In the genomic region with DNA sequence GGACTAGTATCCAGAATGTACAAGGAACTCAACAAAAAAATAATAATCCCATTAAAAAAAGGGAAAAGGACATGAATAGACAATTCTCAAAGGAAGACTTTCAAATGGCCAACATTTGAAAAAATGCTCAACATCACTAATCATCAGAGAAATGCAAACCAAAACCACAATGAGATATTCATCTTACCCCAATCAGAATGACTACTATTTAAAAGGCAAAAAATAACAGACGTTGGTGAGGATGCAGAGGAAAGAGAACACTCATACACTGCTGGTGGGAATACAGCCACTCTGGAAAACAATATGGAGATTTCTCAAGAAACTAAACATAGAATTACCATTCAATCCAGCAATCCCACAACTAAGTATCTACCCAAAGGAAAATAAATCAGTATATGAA, we compare ENCODE assay signal across 21 cellular contexts.
"Had no signal": no experiment of that assay in that cellular context is flagged by ENCODE, and none has a peak within 500 bp of the region (broad histone marks: within the 10 kb centered on the region; RNA-seq: fewer than 3 reads in every experiment).

No MANE protein-coding gene starts in this region.

- H3K36me3 Mint-ChIP-seq: stimulated activated effector memory CD8-positive, alpha-beta T cell treated with anti-CD3 and anti-CD28 coated beads, Interleukin-12 subunit alpha, Interleukin-12 subunit beta, amount 100 ng/mL, for 72 hours had no signal

- ATAC-seq: gastroesophageal sphincter; heart left ventricle; left cardiac atrium; left lung; naive thymus-derived CD8-positive, alpha-beta T cell; sciatic nerve; stimulated activated effector memory CD8-positive, alpha-beta T cell treated with anti-CD3 and anti-CD28 coated beads, Interleukin-12 subunit alpha, Interleukin-12 subunit beta, amount 100 ng/mL, for 72 hours had no signal

- H3K27me3 ChIP-seq: dorsolateral prefrontal cortex, gastroesophageal sphincter, heart left ventricle, hepatocyte, left lung, right atrium auricular region, tibial nerve, upper lobe of left lung had no signal

- H3K27ac Mint-ChIP-seq: nephron progenitor cell; stimulated activated effector memory CD8-positive, alpha-beta T cell treated with anti-CD3 and anti-CD28 coated beads, Interleukin-12 subunit alpha, Interleukin-12 subunit beta, amount 100 ng/mL, for 72 hours; stimulated activated naive CD8-positive, alpha-beta T cell treated with anti-CD3 and anti-CD28 coated beads, Interleukin-15, Interleukin-2, amounts not matched to agents 100 ng/mL and 50 ng/mL, for 24 hours had no signal

- H3K27ac ChIP-seq: dorsolateral prefrontal cortex, gastroesophageal sphincter, heart left ventricle, hepatocyte, left lung, prostate gland, right atrium auricular region, thoracic aorta, tibial nerve, upper lobe of left lung had no signal

- DNase-seq: dorsolateral prefrontal cortex; effector CD4-positive, alpha-beta T cell; foreskin fibroblast; heart left ventricle; left cardiac atrium; left lung; naive thymus-derived CD8-positive, alpha-beta T cell; nephron progenitor cell; nucleus accumbens; stimulated activated CD4-positive, alpha-beta T cell treated with anti-CD3 and anti-CD28 coated beads, Interleukin-2, amount 100 ng/mL, for 24 hours; stimulated activated CD4-positive, alpha-beta T cell treated with anti-CD3 and anti-CD28 coated beads, Interleukin-4, amount 100 ng/mL, for 24 hours; upper lobe of left lung had no signal

- H3K36me3 ChIP-seq: gastroesophageal sphincter, heart left ventricle, left lung, prostate gland, right atrium auricular region, thoracic aorta, tibial nerve, upper lobe of left lung had no signal

- H3K4me3 ChIP-seq: dorsolateral prefrontal cortex, gastroesophageal sphincter, heart left ventricle, hepatocyte, left lung, prostate gland, right atrium auricular region, thoracic aorta, tibial nerve, upper lobe of left lung had no signal
